12 cellular contexts compared by ENCODE assay signal in the genomic region with DNA sequence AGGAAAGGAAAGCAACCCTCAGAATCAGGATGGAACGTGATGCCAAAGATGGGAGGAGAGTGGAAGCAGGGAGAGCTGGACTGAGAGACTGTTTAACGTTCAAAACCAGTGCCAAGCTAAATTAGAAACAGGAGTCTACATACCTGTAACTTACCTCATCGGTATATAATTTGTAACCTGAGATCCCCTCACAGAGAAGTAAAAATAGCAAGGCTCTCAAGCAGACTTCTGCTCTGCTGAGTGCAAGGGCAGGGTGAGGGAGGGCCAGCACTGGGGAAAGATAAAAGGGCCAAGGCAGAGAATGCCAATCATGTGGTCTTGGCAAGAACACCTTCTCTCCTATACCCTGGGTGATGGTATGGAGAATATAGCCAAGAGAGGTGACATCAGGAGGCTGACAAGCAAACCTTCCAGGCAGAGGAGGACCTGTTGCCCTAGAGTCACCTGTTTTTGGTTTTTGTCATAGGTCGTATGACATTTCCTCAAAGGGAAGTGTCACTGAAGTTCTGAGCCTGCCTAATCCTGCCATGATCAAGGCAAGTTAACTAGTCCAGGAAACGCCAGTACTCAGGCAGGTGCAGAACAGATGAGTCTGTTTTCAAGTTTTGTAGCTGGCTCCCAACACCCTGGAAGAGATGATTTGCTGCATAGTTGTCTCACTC.
DNase-seq lines count a peak whose midpoint lies in the region; ATAC-seq and TF ChIP-seq lines count a peak whose summit lies in the region.
"Had no signal": no experiment of that assay in that cellular context is flagged by ENCODE, and none has a peak within 500 bp of the region (broad histone marks: within the 10 kb centered on the region; RNA-seq: fewer than 3 reads in every experiment).

No MANE protein-coding gene starts in this region.

- no peak overlapping the region for H3K4me2 ChIP-seq in PC-9

- no peaks in the 10 kb centered on the region for H3K27me3 ChIP-seq in PC-9 (ENCODE audit: insufficient read depth, low read depth)

- intact Hi-C loops in PC-9 (cut with micrococcal nuclease; ENCODE audit: unreplicated experiment): no loop called here

- H3K36me3 ChIP-seq in PC-9 (ENCODE audit: low read depth): no peaks in the 10 kb centered on the region

- H3K36me3 Mint-ChIP-seq in T-helper 17 cell (ENCODE audit: low read depth): no peaks in the 10 kb centered on the region
- H3K36me3 Mint-ChIP-seq in activated CD4-positive, alpha-beta memory T cell treated with anti-CD3 and anti-CD28 coated beads, Interleukin-2, amount 10 ng/mL, durations not matched to agents 7 days and 5 days (ENCODE audit: low read depth): no peaks in the 10 kb centered on the region
- H3K36me3 Mint-ChIP-seq: stimulated activated memory B cell treated with anti-CD40 and anti-IgM and Interleukin-4, amounts not matched to agents 10 μg/mL and 1 μg/mL and 100 μg/mL, for 72 hours had no signal

- DNase-seq in D341Med (ENCODE audit: low spot score): peak; percentile 22
- peak; percentile 70 for DNase-seq in NCI-H2029 (lab: John Stamatoyannopoulos, UW)
- DNase-seq in PC-9: peak; percentile 22 to 36
- DNase-seq in iPS-NIHi11 (ENCODE audit: low spot score): peak; percentile 55
- DNase-seq in T-helper 17 cell: no peak
- no peak for DNase-seq in stimulated activated CD4-positive, alpha-beta T cell treated with anti-CD3 and anti-CD28 coated beads, Interleukin-4, amount 100 ng/mL, for 24 hours
- DNase-seq in NCI-H774 (lab: John Stamatoyannopoulos, UW): no peak
- DNase-seq in activated CD4-positive, alpha-beta memory T cell treated with anti-CD3 and anti-CD28 coated beads, Interleukin-2, amount 10 ng/mL, durations not matched to agents 7 days and 5 days: no peak
- DNase-seq: activated T-cell treated with anti-CD3 and anti-CD28 coated beads, Interleukin-2, amount 50 U/mL, for 48 hours; stimulated activated CD4-positive, alpha-beta T cell treated with anti-CD3 and anti-CD28 coated beads, Interleukin-2, amount 100 ng/mL, for 24 hours had no signal

- BruUV-seq in PC-9 (replicated peaks; lab: Mats Ljungman, UMichigan): no TSS peak

- H3K9me3 ChIP-seq in PC-9 (ENCODE audit: insufficient read depth, low read depth) (no peaks in the 10 kb centered on the region), T-helper 17 cell (ENCODE audit: control insufficient read depth, low read length, poor library complexity, severe bottlenecking) (no peaks in the 10 kb centered on the region)

- POLR2A ChIA-PET in PC-9 (lab: Charles Lee; ENCODE audit: unreplicated experiment): interaction anchor here (0.8 kb wide), 1 partner anchor 286 kb away, joined by 6 read pairs; no protein-coding TSS in a partner anchor
- POLR2A ChIA-PET in activated CD4-positive, alpha-beta memory T cell treated with anti-CD3 and anti-CD28 coated beads, Interleukin-2, amount 10 ng/mL, durations not matched to agents 7 days and 5 days (lab: Charles Lee): no interaction called here

- H3K4me1 Mint-ChIP-seq in T-helper 17 cell: no peaks in the 10 kb centered on the region
- H3K4me1 Mint-ChIP-seq in activated CD4-positive, alpha-beta memory T cell treated with anti-CD3 and anti-CD28 coated beads, Interleukin-2, amount 10 ng/mL, durations not matched to agents 7 days and 5 days: no peaks in the 10 kb centered on the region
- H3K4me1 Mint-ChIP-seq: stimulated activated memory B cell treated with anti-CD40 and anti-IgM and Interleukin-4, amounts not matched to agents 10 μg/mL and 1 μg/mL and 100 μg/mL, for 72 hours had no signal

- no peaks in the 10 kb centered on the region for H3K27me3 Mint-ChIP-seq in T-helper 17 cell
- no peaks in the 10 kb centered on the region for H3K27me3 Mint-ChIP-seq in activated CD4-positive, alpha-beta memory T cell treated with anti-CD3 and anti-CD28 coated beads, Interleukin-2, amount 10 ng/mL, durations not matched to agents 7 days and 5 days
- H3K27me3 Mint-ChIP-seq: stimulated activated memory B cell treated with anti-CD40 and anti-IgM and Interleukin-4, amounts not matched to agents 10 μg/mL and 1 μg/mL and 100 μg/mL, for 72 hours had no signal

- ATAC-seq in T-helper 17 cell: no peak
- ATAC-seq: stimulated activated memory B cell treated with anti-CD40 and anti-IgM and Interleukin-4, amounts not matched to agents 10 μg/mL and 1 μg/mL and 100 μg/mL, for 72 hours had no signal

- no peak overlapping the region for H3K4me3 ChIP-seq in PC-9

- H3K79me2 ChIP-seq in PC-9 (ENCODE audit: low read depth): no peaks in the 10 kb centered on the region

- H3K9me2 ChIP-seq in PC-9 (ENCODE audit: insufficient read depth): no peaks in the 10 kb centered on the region

- no peak overlapping the region for H3K4me3 Mint-ChIP-seq in T-helper 17 cell
- no peak overlapping the region for H3K4me3 Mint-ChIP-seq in activated CD4-positive, alpha-beta memory T cell treated with anti-CD3 and anti-CD28 coated beads, Interleukin-2, amount 10 ng/mL, durations not matched to agents 7 days and 5 days
- H3K4me3 Mint-ChIP-seq: stimulated activated memory B cell treated with anti-CD40 and anti-IgM and Interleukin-4, amounts not matched to agents 10 μg/mL and 1 μg/mL and 100 μg/mL, for 72 hours had no signal

- TF ChIP-seq CTCF in PC-9 (conservative IDR thresholded peaks at IDR 0.05): no peak

- no peak overlapping the region for H3K27ac Mint-ChIP-seq in T-helper 17 cell
- no peak overlapping the region for H3K27ac Mint-ChIP-seq in activated CD4-positive, alpha-beta memory T cell treated with anti-CD3 and anti-CD28 coated beads, Interleukin-2, amount 10 ng/mL, durations not matched to agents 7 days and 5 days
- H3K27ac Mint-ChIP-seq: stimulated activated memory B cell treated with anti-CD40 and anti-IgM and Interleukin-4, amounts not matched to agents 10 μg/mL and 1 μg/mL and 100 μg/mL, for 72 hours had no signal

- peaks cover 8% of the 10 kb centered on the region for H3K9me3 Mint-ChIP-seq in activated CD4-positive, alpha-beta memory T cell treated with anti-CD3 and anti-CD28 coated beads, Interleukin-2, amount 10 ng/mL, durations not matched to agents 7 days and 5 days

- H4K20me1 ChIP-seq in PC-9 (ENCODE audit: insufficient read depth): no peaks in the 10 kb centered on the region

- CTCF ChIA-PET in PC-9 (lab: Charles Lee): interaction anchor here (0.6 kb wide), 2 partner anchors 578 to 1067 kb away, joined by 6 read pairs; partner anchors contain the start of gene LURAP1L
- CTCF ChIA-PET in activated CD4-positive, alpha-beta memory T cell treated with anti-CD3 and anti-CD28 coated beads, Interleukin-2, amount 10 ng/mL, durations not matched to agents 7 days and 5 days (lab: Charles Lee): no interaction called here

- no peaks in the 10 kb centered on the region for H3F3A ChIP-seq in PC-9 (ENCODE audit: insufficient read depth, low read depth)

- H2AFZ ChIP-seq in PC-9: no peak overlapping the region

- H3K27ac ChIP-seq in PC-9: no peak overlapping the region
- H3K27ac ChIP-seq: HL-60 had no signal

- 0 out of 2 replicates have a peak, but pooled peaks cover 7% of the 10 kb centered on the region for H3K4me1 ChIP-seq in PC-9 (replicated peaks; ENCODE audit: insufficient read depth)

Comparison
In these comparisons a context has a peak if more than half of its experiments do, and no peak if none do; other contexts are left out.
1. DNase-seq: peak in D341Med (single experiment), NCI-H2029 (single experiment), PC-9 (2 of 2) and iPS-NIHi11 (single experiment); none in T-helper 17 cell (0 of 3), stimulated activated CD4-positive, alpha-beta T cell treated with anti-CD3 and anti-CD28 coated beads, Interleukin-4, amount 100 ng/mL, for 24 hours (single experiment), NCI-H774 (single experiment) and activated CD4-positive, alpha-beta memory T cell treated with anti-CD3 and anti-CD28 coated beads, Interleukin-2, amount 10 ng/mL, durations not matched to agents 7 days and 5 days (single experiment).